ENCODE assay signal across 30 cellular contexts in genomic region chr1:30476476-30476875, GRCh38.
"Had no signal": no experiment of that assay in that cellular context is flagged by ENCODE, and none has a peak within 500 bp of the region (broad histone marks: within the 10 kb centered on the region; RNA-seq: fewer than 3 reads in every experiment).

No MANE protein-coding gene starts in this region.

- DNase-seq: central memory CD4-positive, alpha-beta T cell; effector CD8-positive, alpha-beta T cell; endodermal cell; foreskin keratinocyte; heart left ventricle; kidney; mucosa of descending colon; naive B cell; stimulated activated CD4-positive, alpha-beta T cell treated with anti-CD3 and anti-CD28 coated beads, Interleukin-2, amount 100 ng/mL, for 24 hours; stimulated activated CD4-positive, alpha-beta T cell treated with anti-CD3 and anti-CD28 coated beads, Interleukin-4, amount 100 ng/mL, for 24 hours; stimulated activated naive CD8-positive, alpha-beta T cell treated with anti-CD3 and anti-CD28 coated beads, Interleukin-15, Interleukin-2, amounts not matched to agents 100 U/mL and 50 U/mL, for 24 hours; transverse colon had no signal

- H3K27ac Mint-ChIP-seq: dendritic cell treated with granulocyte-macrophage colony-stimulating factor and Interleukin-4, amounts not matched to agents 40 ng/mL and 50 ng/mL, for 4 days; endodermal cell; memory B cell; mesothelial cell of epicardium; naive B cell; natural killer cell treated with Interleukin-12 subunit alpha and Interleukin-12 subunit beta and Interleukin-15 and Interleukin-18, amount 100 ng/mL, for 72 hours; stimulated activated memory B cell treated with anti-CD40 and anti-IgM and Interleukin-4, amounts not matched to agents 10 μg/mL and 1 μg/mL and 100 μg/mL, for 72 hours had no signal

- H3K36me3 Mint-ChIP-seq: mesothelial cell of epicardium; stimulated activated memory B cell treated with anti-CD40 and anti-IgM and Interleukin-4, amounts not matched to agents 10 μg/mL and 1 μg/mL and 100 μg/mL, for 72 hours had no signal

- H3K27me3 ChIP-seq: hepatocyte, neutrophil, right atrium auricular region, transverse colon had no signal

- H3K4me1 ChIP-seq: foreskin keratinocyte, gastroesophageal sphincter, heart left ventricle, parathyroid adenoma, prostate gland, right atrium auricular region, transverse colon had no signal

- H3K4me1 Mint-ChIP-seq: endodermal cell; memory B cell; mesothelial cell of epicardium; naive B cell; neural crest cell; stimulated activated memory B cell treated with anti-CD40 and anti-IgM and Interleukin-4, amounts not matched to agents 10 μg/mL and 1 μg/mL and 100 μg/mL, for 72 hours had no signal

- H3K9me3 ChIP-seq: neutrophil, prostate gland had no signal

- H3K36me3 ChIP-seq: gastroesophageal sphincter, heart left ventricle, neutrophil, prostate gland, right atrium auricular region, thoracic aorta, transverse colon had no signal

- H3K4me3 Mint-ChIP-seq: dendritic cell treated with granulocyte-macrophage colony-stimulating factor and Interleukin-4, amounts not matched to agents 40 ng/mL and 50 ng/mL, for 4 days; endodermal cell; memory B cell; mesothelial cell of epicardium; naive B cell; natural killer cell treated with Interleukin-12 subunit alpha and Interleukin-12 subunit beta and Interleukin-15 and Interleukin-18, amount 100 ng/mL, for 72 hours; neural crest cell; stimulated activated memory B cell treated with anti-CD40 and anti-IgM and Interleukin-4, amounts not matched to agents 10 μg/mL and 1 μg/mL and 100 μg/mL, for 72 hours had no signal

- H3K27ac ChIP-seq: epithelial cell of prostate, foreskin keratinocyte, gastroesophageal sphincter, heart left ventricle, hepatocyte, neutrophil, parathyroid adenoma, prostate gland, right atrium auricular region, thoracic aorta, transverse colon had no signal

- ATAC-seq: esophagus mucosa; foreskin keratinocyte; gastroesophageal sphincter; heart left ventricle; left lobe of liver; mucosa of descending colon; natural killer cell treated with Interleukin-12 subunit alpha and Interleukin-12 subunit beta and Interleukin-15 and Interleukin-18, amount 100 ng/mL, for 72 hours; stimulated activated memory B cell treated with anti-CD40 and anti-IgM and Interleukin-4, amounts not matched to agents 10 μg/mL and 1 μg/mL and 100 μg/mL, for 72 hours; stimulated activated naive CD8-positive, alpha-beta T cell treated with anti-CD3 and anti-CD28 coated beads, Interleukin-15, Interleukin-2, amounts not matched to agents 100 U/mL and 50 U/mL, for 24 hours had no signal

- H3K4me3 ChIP-seq: gastroesophageal sphincter, heart left ventricle, hepatocyte, lung, mucosa of descending colon, prostate gland, right atrium auricular region, smooth muscle cell, thoracic aorta, transverse colon had no signal
